ENCODE assay signal across 2 cellular contexts in the genomic region with DNA sequence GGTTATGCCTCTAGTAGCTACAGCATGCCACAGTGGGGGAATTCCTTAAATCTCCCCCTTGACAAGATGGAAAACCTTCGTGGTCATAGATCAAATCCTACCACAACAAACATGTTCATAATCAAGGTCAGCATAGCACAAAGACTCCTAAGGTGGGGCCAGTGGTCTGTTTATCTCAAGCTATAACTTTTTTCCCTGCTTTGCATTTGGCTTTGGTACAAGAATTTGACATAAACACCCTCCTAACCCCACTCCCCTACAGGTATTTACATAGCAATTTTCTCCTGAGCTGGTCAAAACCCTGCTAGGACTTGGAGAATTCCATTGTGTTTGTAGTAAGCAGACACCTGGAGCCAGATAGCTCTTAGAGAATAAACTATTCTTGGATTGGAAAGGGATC.
TF ChIP-seq lines count a peak whose summit lies in the region.

No MANE protein-coding gene starts in this region.

TF ChIP-seq in HEK293, 187 proteins besides CTCF, POLR2A, EP300 and RAD21 (continued from another document and continues in another):
- no peak for TF ChIP-seq ZNF704 (tag by site-specific recombination; IDR thresholded peaks at IDR 0.05)
- no peak for TF ChIP-seq ZNF341 (tag by site-specific recombination; IDR thresholded peaks at IDR 0.05; ENCODE audit: low read depth)
- TF ChIP-seq TRIM28 (IDR thresholded peaks at IDR 0.05; ENCODE audit: borderline replicate concordance, low read length) = no peak
- peak; percentile 84 for TF ChIP-seq WT1 (tag by site-specific recombination; IDR thresholded peaks at IDR 0.05)
- TF ChIP-seq ZFP3 (tag by site-specific recombination; IDR thresholded peaks at IDR 0.05; ENCODE audit: low read depth) = no peak
- TF ChIP-seq PRDM10 (tag by site-specific recombination; IDR thresholded peaks at IDR 0.05) = peak; percentile 30; the same call in 1 of the 2 replicates
- no peak for TF ChIP-seq ZNF280C (tag by site-specific recombination; IDR thresholded peaks at IDR 0.05)
- no peak for TF ChIP-seq MZF1 (tag by site-specific recombination; IDR thresholded peaks at IDR 0.05; ENCODE audit: borderline replicate concordance)
- no peak for TF ChIP-seq ZIC2 (tag by site-specific recombination; IDR thresholded peaks at IDR 0.05)
- no peak for TF ChIP-seq ZNF302 (tag by site-specific recombination; IDR thresholded peaks at IDR 0.05; ENCODE audit: low read depth)
- TF ChIP-seq ZNF629 (tag by site-specific recombination; IDR thresholded peaks at IDR 0.05) = no peak
- TF ChIP-seq ZBTB10 (tag by site-specific recombination; IDR thresholded peaks at IDR 0.05) = no peak
- no peak for TF ChIP-seq ZNF580 (tag by site-specific recombination; IDR thresholded peaks at IDR 0.05)
- TF ChIP-seq ZBTB21 (tag by site-specific recombination; IDR thresholded peaks at IDR 0.05) = no peak
- TF ChIP-seq GLIS1 (tag by site-specific recombination; IDR thresholded peaks at IDR 0.05) = peak; percentile 76
- TF ChIP-seq SETDB1 (IDR thresholded peaks at IDR 0.05; ENCODE audit: insufficient read length, low read length) = peak; percentile 35

TF ChIP-seq in GM12878, 131 proteins besides CTCF, POLR2A, EP300 and RAD21 (continued from another document):
- TF ChIP-seq RELB (IDR thresholded peaks at IDR 0.05; ENCODE audit: low read depth) = 0 out of 2 replicates have a peak, but pooled peaks have one; percentile 30
TF ChIP-seq in GM12878: peak in this region for 2.
